Comparison of ENCODE assay signal across 27 cellular contexts in genomic region chr9:6943293-6943692, GRCh38.
"Had no signal": no experiment of that assay in that cellular context is flagged by ENCODE, and none has a peak within 500 bp of the region (broad histone marks: within the 10 kb centered on the region; RNA-seq: fewer than 3 reads in every experiment).

No MANE protein-coding gene starts in this region.

- H3K4me3 Mint-ChIP-seq: activated B cell treated with CpG ODN at 0.5 μM for 24 hours; activated CD4-positive, alpha-beta memory T cell treated with anti-CD3 and anti-CD28 coated beads, Interleukin-2, amount 10 ng/mL, durations not matched to agents 7 days and 5 days; activated CD8-positive, alpha-beta memory T cell treated with anti-CD3 and anti-CD28 coated beads, Interleukin-2, amount 10 ng/mL, durations not matched to agents 7 days and 5 days; activated naive CD4-positive, alpha-beta T cell treated with anti-CD3 and anti-CD28 coated beads, Interleukin-2, amount 10 ng/mL, durations not matched to agents 7 days and 5 days; activated naive CD8-positive, alpha-beta T cell treated with anti-CD3 and anti-CD28 coated beads for 36 hours had no signal

- DNase-seq: activated B cell treated with CpG ODN at 0.5 μM for 24 hours; activated CD4-positive, alpha-beta memory T cell treated with anti-CD3 and anti-CD28 coated beads, Interleukin-2, amount 10 ng/mL, durations not matched to agents 7 days and 5 days; activated CD4-positive, alpha-beta T cell treated with anti-CD3 and anti-CD28 coated beads for 48 hours; activated CD4-positive, CD25-positive, alpha-beta regulatory T cell treated with anti-CD3 and anti-CD28 coated beads, Interleukin-2, amount 50 U/mL, for 72 hours; activated CD8-positive, alpha-beta memory T cell treated with anti-CD3 and anti-CD28 coated beads for 24 hours; activated CD8-positive, alpha-beta memory T cell treated with anti-CD3 and anti-CD28 coated beads, Interleukin-2, amount 10 ng/mL, durations not matched to agents 7 days and 5 days; activated CD8-positive, alpha-beta memory T cell treated with anti-CD3 and anti-CD28 coated beads, Interleukin-2, amount 50 U/mL, for 48 hours; activated effector memory CD4-positive, alpha-beta T cell treated with Interleukin-2 at 50 U/mL for 16 hours; activated naive CD4-positive, alpha-beta T cell treated with anti-CD3 and anti-CD28 coated beads, Interleukin-2, amount 10 ng/mL, durations not matched to agents 7 days and 5 days; activated naive CD8-positive, alpha-beta T cell treated with anti-CD3 and anti-CD28 coated beads for 36 hours; activated T-cell treated with anti-CD3 and anti-CD28 coated beads, Interleukin-2, amount 50 U/mL, for 48 hours; amygdala; body of pancreas; Kasumi-1; KG1; MG63; NCI-H1048; NCI-H1436 treated with DMSO at 0.1 percent for 48 hours; NCI-H2029; NK-92 treated with Interleukin-12 subunit alpha and Interleukin-12 subunit beta, amount 100 ng/mL, for 24 hours; PC-3; Peyer's patch; Right ventricle myocardium superior; RPMI8226; SW 1271; T-helper 1 cell had no signal

- H3K4me1 Mint-ChIP-seq: activated naive CD4-positive, alpha-beta T cell treated with anti-CD3 and anti-CD28 coated beads, Interleukin-2, amount 10 ng/mL, durations not matched to agents 7 days and 5 days had no signal

- H3K27me3 ChIP-seq: body of pancreas, breast epithelium, MG63, Peyer's patch had no signal

- H3K4me1 ChIP-seq: Peyer's patch had no signal

- H3K27ac Mint-ChIP-seq: activated B cell treated with CpG ODN at 0.5 μM for 24 hours; activated CD4-positive, alpha-beta memory T cell treated with anti-CD3 and anti-CD28 coated beads, Interleukin-2, amount 10 ng/mL, durations not matched to agents 7 days and 5 days; activated CD8-positive, alpha-beta memory T cell treated with anti-CD3 and anti-CD28 coated beads, Interleukin-2, amount 10 ng/mL, durations not matched to agents 7 days and 5 days; activated naive CD4-positive, alpha-beta T cell treated with anti-CD3 and anti-CD28 coated beads, Interleukin-2, amount 10 ng/mL, durations not matched to agents 7 days and 5 days; activated naive CD8-positive, alpha-beta T cell treated with anti-CD3 and anti-CD28 coated beads for 36 hours had no signal

- H3K36me3 ChIP-seq: breast epithelium, MG63, Peyer's patch had no signal

- H3K27ac ChIP-seq: breast epithelium, Peyer's patch had no signal

- H3K9me3 Mint-ChIP-seq: activated B cell treated with CpG ODN at 0.5 μM for 24 hours; activated naive CD4-positive, alpha-beta T cell treated with anti-CD3 and anti-CD28 coated beads, Interleukin-2, amount 10 ng/mL, durations not matched to agents 7 days and 5 days had no signal

- H3K27me3 Mint-ChIP-seq: activated B cell treated with CpG ODN at 0.5 μM for 24 hours; activated CD4-positive, alpha-beta memory T cell treated with anti-CD3 and anti-CD28 coated beads, Interleukin-2, amount 10 ng/mL, durations not matched to agents 7 days and 5 days; activated CD8-positive, alpha-beta memory T cell treated with anti-CD3 and anti-CD28 coated beads, Interleukin-2, amount 10 ng/mL, durations not matched to agents 7 days and 5 days; activated naive CD4-positive, alpha-beta T cell treated with anti-CD3 and anti-CD28 coated beads, Interleukin-2, amount 10 ng/mL, durations not matched to agents 7 days and 5 days; activated naive CD8-positive, alpha-beta T cell treated with anti-CD3 and anti-CD28 coated beads for 36 hours had no signal

- H3K9me3 ChIP-seq: body of pancreas, breast epithelium, MG63, Peyer's patch had no signal

- H3K4me3 ChIP-seq: body of pancreas, breast epithelium, MG63, Peyer's patch had no signal

- ATAC-seq: activated CD8-positive, alpha-beta memory T cell treated with anti-CD3 and anti-CD28 coated beads, Interleukin-2, amount 10 ng/mL, durations not matched to agents 7 days and 5 days had no signal
